1 cellular context compared by ENCODE assay signal in the genomic region with DNA sequence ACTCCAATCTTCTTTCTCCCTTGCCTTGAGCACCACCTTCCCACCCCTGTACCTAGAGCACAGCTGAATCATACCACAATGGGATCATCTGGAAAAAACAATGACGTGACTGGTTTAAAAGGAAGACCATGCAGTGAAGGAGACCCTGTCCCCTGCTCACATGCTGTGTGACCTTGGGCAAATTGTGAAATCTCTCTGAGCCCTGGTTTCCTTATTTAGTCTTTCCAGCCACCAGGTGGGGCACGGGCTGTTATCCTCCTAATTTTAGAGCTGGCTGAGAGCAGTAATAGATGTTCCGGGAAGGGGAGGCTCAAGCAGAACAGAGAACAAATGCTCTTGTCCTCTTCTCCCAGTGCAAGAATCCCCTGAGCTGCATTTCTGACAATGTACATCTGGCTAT.
TF ChIP-seq lines count a peak whose summit lies in the region.

No MANE protein-coding gene starts in this region.

TF ChIP-seq in A549, 52 proteins besides CTCF, POLR2A, EP300 and RAD21 (continued from another document):
- no peak for TF ChIP-seq FOSL2 (IDR thresholded peaks at IDR 0.05)
- no peak for TF ChIP-seq FOSL2 (CRISPR knock-in tag; IDR thresholded peaks at IDR 0.05)
- TF ChIP-seq, protein P1, sequence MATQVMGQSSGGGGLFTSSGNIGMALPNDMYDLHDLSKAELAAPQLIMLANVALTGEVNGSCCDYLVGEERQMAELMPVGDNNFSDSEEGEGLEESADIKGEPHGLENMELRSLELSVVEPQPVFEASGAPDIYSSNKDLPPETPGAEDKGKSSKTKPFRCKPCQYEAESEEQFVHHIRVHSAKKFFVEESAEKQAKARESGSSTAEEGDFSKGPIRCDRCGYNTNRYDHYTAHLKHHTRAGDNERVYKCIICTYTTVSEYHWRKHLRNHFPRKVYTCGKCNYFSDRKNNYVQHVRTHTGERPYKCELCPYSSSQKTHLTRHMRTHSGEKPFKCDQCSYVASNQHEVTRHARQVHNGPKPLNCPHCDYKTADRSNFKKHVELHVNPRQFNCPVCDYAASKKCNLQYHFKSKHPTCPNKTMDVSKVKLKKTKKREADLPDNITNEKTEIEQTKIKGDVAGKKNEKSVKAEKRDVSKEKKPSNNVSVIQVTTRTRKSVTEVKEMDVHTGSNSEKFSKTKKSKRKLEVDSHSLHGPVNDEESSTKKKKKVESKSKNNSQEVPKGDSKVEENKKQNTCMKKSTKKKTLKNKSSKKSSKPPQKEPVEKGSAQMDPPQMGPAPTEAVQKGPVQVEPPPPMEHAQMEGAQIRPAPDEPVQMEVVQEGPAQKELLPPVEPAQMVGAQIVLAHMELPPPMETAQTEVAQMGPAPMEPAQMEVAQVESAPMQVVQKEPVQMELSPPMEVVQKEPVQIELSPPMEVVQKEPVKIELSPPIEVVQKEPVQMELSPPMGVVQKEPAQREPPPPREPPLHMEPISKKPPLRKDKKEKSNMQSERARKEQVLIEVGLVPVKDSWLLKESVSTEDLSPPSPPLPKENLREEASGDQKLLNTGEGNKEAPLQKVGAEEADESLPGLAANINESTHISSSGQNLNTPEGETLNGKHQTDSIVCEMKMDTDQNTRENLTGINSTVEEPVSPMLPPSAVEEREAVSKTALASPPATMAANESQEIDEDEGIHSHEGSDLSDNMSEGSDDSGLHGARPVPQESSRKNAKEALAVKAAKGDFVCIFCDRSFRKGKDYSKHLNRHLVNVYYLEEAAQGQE (IDR thresholded peaks at IDR 0.05), result no peak
- TF ChIP-seq CEBPB (IDR thresholded peaks at IDR 0.05), result 0 out of 4 replicates have a peak, but pooled peaks of 1 of the 2 experiments have one; percentile 18
- no peak for TF ChIP-seq ZNF302 (CRISPR knock-in tag; IDR thresholded peaks at IDR 0.05)
- TF ChIP-seq NPAS2 (CRISPR knock-in tag; IDR thresholded peaks at IDR 0.05; ENCODE audit: borderline replicate concordance), result no peak
- no peak for TF ChIP-seq GATA3 (IDR thresholded peaks at IDR 0.05; ENCODE audit: borderline replicate concordance)
- TF ChIP-seq HOXB5 (CRISPR knock-in tag; IDR thresholded peaks at IDR 0.05), result no peak
- TF ChIP-seq RNF2 (IDR thresholded peaks at IDR 0.05; ENCODE audit: borderline replicate concordance, low read depth), result no peak
- TF ChIP-seq E2F6 (IDR thresholded peaks at IDR 0.05; ENCODE audit: borderline replicate concordance, low read depth), result no peak
- no peak for TF ChIP-seq ESRRA (IDR thresholded peaks at IDR 0.05; ENCODE audit: borderline replicate concordance, low read length)
